In genomic region chrX:6681469-6681868, GRCh38 we compare ENCODE assay signal across 2 cellular contexts.
TF ChIP-seq lines count a peak whose summit lies in the region.

No MANE protein-coding gene starts in this region.

TF ChIP-seq in HepG2, 621 proteins besides CTCF, POLR2A, EP300 and RAD21 (continued from another document):
- TF ChIP-seq PAXIP1 (CRISPR knock-in tag; conservative IDR thresholded peaks at IDR 0.05) (no peak), MAFK (conservative IDR thresholded peaks at IDR 0.05 in 1 of 2, IDR thresholded peaks at IDR 0.05 in 1 of 2; ENCODE audit: low read length in 2 of 2) (peak; percentile 79 to 93), HMGXB4 (CRISPR knock-in tag; IDR thresholded peaks at IDR 0.05; ENCODE audit: borderline replicate concordance in 1 of 2, low read depth in 1 of 2) (no peak), ZXDC (CRISPR knock-in tag; IDR thresholded peaks at IDR 0.05) (no peak), MAFF (IDR thresholded peaks at IDR 0.05; ENCODE audit: low read depth, low read length) (peak; percentile 90)

TF ChIP-seq in K562, 482 proteins besides CTCF, POLR2A, EP300 and RAD21 (continued from another document):
- TF ChIP-seq ZBTB34 (CRISPR knock-in tag; IDR thresholded peaks at IDR 0.05), result no peak
- no peak for TF ChIP-seq MTF1 (CRISPR knock-in tag; IDR thresholded peaks at IDR 0.05; ENCODE audit: borderline replicate concordance)
- TF ChIP-seq MAFG (tag; conservative IDR thresholded peaks at IDR 0.05), result 0 out of 2 replicates have a peak, but pooled peaks have one; percentile 24
- no peak for TF ChIP-seq ZBTB33 (CRISPR knock-in tag; IDR thresholded peaks at IDR 0.05)
- TF ChIP-seq PATZ1 (CRISPR knock-in tag; IDR thresholded peaks at IDR 0.05; ENCODE audit: borderline replicate concordance), result no peak
- TF ChIP-seq GATAD2B (IDR thresholded peaks at IDR 0.05; ENCODE audit: borderline replicate concordance), result no peak
- peak; percentile 24; the same call in 1 of the 2 replicates for TF ChIP-seq C11orf30 (IDR thresholded peaks at IDR 0.05; ENCODE audit: low read depth)
- peak; percentile 80 for TF ChIP-seq MAFF (IDR thresholded peaks at IDR 0.05; ENCODE audit: low read length)
- TF ChIP-seq ILF3 (IDR thresholded peaks at IDR 0.05; ENCODE audit: borderline replicate concordance), result no peak
- peak; percentile 48 for TF ChIP-seq ZNF316 (IDR thresholded peaks at IDR 0.05)
